Comparison of ENCODE assay signal across 23 cellular contexts in the genomic region with DNA sequence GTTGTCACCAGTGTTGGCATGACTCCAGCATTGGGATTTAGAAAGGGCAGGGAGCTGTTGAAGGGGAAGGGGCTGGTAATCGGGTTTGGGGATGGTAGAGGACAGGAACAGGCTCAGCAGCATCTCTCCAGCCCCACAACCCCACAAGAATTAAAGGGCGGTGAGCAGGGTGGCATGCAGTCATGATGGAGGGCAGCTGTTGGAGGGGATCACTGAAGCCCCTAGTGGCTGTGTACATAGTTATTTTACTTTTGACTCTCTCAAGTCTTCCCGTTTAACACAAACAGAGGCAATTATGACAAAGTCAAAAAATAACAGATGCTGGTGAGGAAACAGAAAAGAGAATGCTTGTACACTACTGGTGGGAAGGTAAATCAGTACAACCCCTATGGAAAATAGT.
"Had no signal": no experiment of that assay in that cellular context is flagged by ENCODE, and none has a peak within 500 bp of the region (broad histone marks: within the 10 kb centered on the region; RNA-seq: fewer than 3 reads in every experiment).

No MANE protein-coding gene starts in this region.

- H3K4me3 Mint-ChIP-seq: activated CD4-positive, alpha-beta memory T cell treated with anti-CD3 and anti-CD28 coated beads, Interleukin-2, amount 10 ng/mL, durations not matched to agents 7 days and 5 days; activated CD4-positive, alpha-beta T cell treated with anti-CD3 and anti-CD28 coated beads, Interleukin-2, amount 10 ng/mL, durations not matched to agents 7 days and 5 days; activated T-cell treated with anti-CD3 and anti-CD28 coated beads, Interleukin-2, amount 50 U/mL, for 4 hours; activated T-helper 17 cell treated with anti-CD3 and anti-CD28 coated beads, Interleukin-2, amount 50 U/mL, for 72 hours; natural killer cell treated with Interleukin-12 subunit alpha and Interleukin-12 subunit beta and Interleukin-15 and Interleukin-18, amount 100 ng/mL, for 72 hours had no signal

- H3K4me1 ChIP-seq: right lobe of liver had no signal

- H3K9me3 ChIP-seq: mucosa of descending colon, neutrophil, right lobe of liver, tibial nerve had no signal

- H3K4me3 ChIP-seq: mucosa of descending colon, right lobe of liver, tibial nerve had no signal

- DNase-seq: activated CD4-positive, alpha-beta memory T cell treated with anti-CD3 and anti-CD28 coated beads, Interleukin-2, amount 10 ng/mL, durations not matched to agents 7 days and 5 days; activated CD4-positive, alpha-beta T cell treated with anti-CD3 and anti-CD28 coated beads for 1 hour; activated CD4-positive, alpha-beta T cell treated with anti-CD3 and anti-CD28 coated beads, Interleukin-2, amount 10 ng/mL, durations not matched to agents 7 days and 5 days; activated CD8-positive, alpha-beta memory T cell treated with anti-CD3 and anti-CD28 coated beads, Interleukin-2, amount 50 U/mL, for 48 hours; activated gamma-delta T cell treated with Interleukin-2 at 50 U/mL for 16 hours; activated naive CD4-positive, alpha-beta T cell treated with anti-CD3 and anti-CD28 coated beads, Interleukin-2, amount 50 U/mL, for 16 hours; activated T-cell treated with anti-CD3 and anti-CD28 coated beads, Interleukin-2, amount 50 U/mL, for 4 hours; amniotic stem cell; caudate nucleus; foreskin fibroblast; head of caudate nucleus; hippocampal formation; left cardiac atrium; left ventricle myocardium superior; mucosa of descending colon; right lobe of liver; stimulated activated CD4-positive, alpha-beta T cell treated with anti-CD3 and anti-CD28 coated beads, Interleukin-2, amount 100 ng/mL, for 48 hours; stimulated activated naive CD4-positive, alpha-beta T cell treated with Interleukin-2 at 50 U/mL for 16 hours had no signal

- H3K27ac Mint-ChIP-seq: activated CD4-positive, alpha-beta memory T cell treated with anti-CD3 and anti-CD28 coated beads, Interleukin-2, amount 10 ng/mL, durations not matched to agents 7 days and 5 days; activated CD4-positive, alpha-beta T cell treated with anti-CD3 and anti-CD28 coated beads, Interleukin-2, amount 10 ng/mL, durations not matched to agents 7 days and 5 days; activated T-helper 17 cell treated with anti-CD3 and anti-CD28 coated beads, Interleukin-2, amount 50 U/mL, for 72 hours; natural killer cell treated with Interleukin-12 subunit alpha and Interleukin-12 subunit beta and Interleukin-15 and Interleukin-18, amount 100 ng/mL, for 72 hours had no signal

- H3K27me3 ChIP-seq: right lobe of liver, tibial nerve had no signal

- ATAC-seq: activated T-cell treated with anti-CD3 and anti-CD28 coated beads, Interleukin-2, amount 50 U/mL, for 4 hours; activated T-helper 17 cell treated with anti-CD3 and anti-CD28 coated beads, Interleukin-2, amount 50 U/mL, for 72 hours; esophagus mucosa; left cardiac atrium; left ventricle myocardium superior; mucosa of descending colon; natural killer cell treated with Interleukin-12 subunit alpha and Interleukin-12 subunit beta and Interleukin-15 and Interleukin-18, amount 100 ng/mL, for 72 hours; right lobe of liver had no signal

- H3K36me3 ChIP-seq: neutrophil, right lobe of liver, tibial nerve had no signal

- H3K27ac ChIP-seq: neutrophil, right lobe of liver, tibial nerve had no signal

- H3K9me3 Mint-ChIP-seq: activated CD4-positive, alpha-beta memory T cell treated with anti-CD3 and anti-CD28 coated beads, Interleukin-2, amount 10 ng/mL, durations not matched to agents 7 days and 5 days; activated CD4-positive, alpha-beta T cell treated with anti-CD3 and anti-CD28 coated beads, Interleukin-2, amount 10 ng/mL, durations not matched to agents 7 days and 5 days; activated T-cell treated with anti-CD3 and anti-CD28 coated beads, Interleukin-2, amount 50 U/mL, for 4 hours; activated T-helper 17 cell treated with anti-CD3 and anti-CD28 coated beads, Interleukin-2, amount 50 U/mL, for 72 hours; natural killer cell treated with Interleukin-12 subunit alpha and Interleukin-12 subunit beta and Interleukin-15 and Interleukin-18, amount 100 ng/mL, for 72 hours had no signal

- H3K36me3 Mint-ChIP-seq: natural killer cell treated with Interleukin-12 subunit alpha and Interleukin-12 subunit beta and Interleukin-15 and Interleukin-18, amount 100 ng/mL, for 72 hours had no signal

- H3K4me1 Mint-ChIP-seq: activated CD4-positive, alpha-beta memory T cell treated with anti-CD3 and anti-CD28 coated beads, Interleukin-2, amount 10 ng/mL, durations not matched to agents 7 days and 5 days; activated T-helper 17 cell treated with anti-CD3 and anti-CD28 coated beads, Interleukin-2, amount 50 U/mL, for 72 hours had no signal
